9 cellular contexts compared by ENCODE assay signal in the genomic region with DNA sequence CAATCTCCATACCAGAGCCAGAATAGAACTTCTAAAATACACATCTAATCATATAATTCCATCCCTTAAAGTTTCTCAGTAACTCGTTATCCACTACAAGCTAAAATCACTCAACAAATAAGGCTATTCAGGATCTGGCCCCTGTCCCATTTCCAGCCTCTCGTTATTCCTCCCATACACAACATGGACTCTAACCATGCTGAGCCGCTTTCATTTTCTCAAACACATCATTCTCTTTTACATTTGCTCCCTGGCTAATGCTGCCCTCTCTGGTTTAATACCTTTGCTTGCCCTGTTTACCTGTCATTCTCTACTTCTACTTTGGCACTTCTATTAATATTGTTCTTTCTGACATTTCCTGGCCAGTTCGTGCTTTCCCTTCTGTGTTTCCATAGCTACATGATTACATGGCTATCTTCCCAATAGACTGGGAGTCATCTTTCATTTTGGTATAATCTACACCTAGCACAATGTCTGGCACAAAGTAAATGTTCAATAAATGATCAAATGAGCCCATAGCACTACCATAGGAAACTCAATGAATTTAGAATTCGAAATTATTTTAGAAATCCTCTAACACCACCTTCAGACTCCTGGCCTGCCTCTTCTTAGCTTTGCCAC.
DNase-seq lines count a peak whose midpoint lies in the region; ATAC-seq, FAIRE-seq and TF ChIP-seq lines count a peak whose summit lies in the region.
"Had no signal": no experiment of that assay in that cellular context is flagged by ENCODE, and none has a peak within 500 bp of the region (broad histone marks: within the 10 kb centered on the region; RNA-seq: fewer than 3 reads in every experiment).

No MANE protein-coding gene starts in this region.

- no peak overlapping the region for H3K4me3 Mint-ChIP-seq in progenitor cell of endocrine pancreas (ENCODE audit: low read depth)
- no peak overlapping the region for H3K4me3 Mint-ChIP-seq in stimulated activated naive B cell treated with anti-CD40 and anti-IgM and Interleukin-4, amounts not matched to agents 10 μg/mL and 1 μg/mL and 100 μg/mL, for 72 hours
- H3K4me3 Mint-ChIP-seq: T-helper 2 cell treated with Interferon-gamma antibody and Interleukin-4, amounts not matched to agents 5 μg/mL and 100 μg/mL, for 36 hours had no signal

- no peaks in the 10 kb centered on the region for H3K27me3 Mint-ChIP-seq in progenitor cell of endocrine pancreas
- H3K27me3 Mint-ChIP-seq in stimulated activated naive B cell treated with anti-CD40 and anti-IgM and Interleukin-4, amounts not matched to agents 10 μg/mL and 1 μg/mL and 100 μg/mL, for 72 hours = no peaks in the 10 kb centered on the region

- ATAC-seq in HG03045 (IDR thresholded peaks at IDR 0.05; ENCODE audit: unreplicated experiment) = no peak
- ATAC-seq in stimulated activated naive B cell treated with anti-CD40 and anti-IgM and Interleukin-4, amounts not matched to agents 10 μg/mL and 1 μg/mL and 100 μg/mL, for 72 hours (replicated peaks) = no peak

- H3K4me1 Mint-ChIP-seq in progenitor cell of endocrine pancreas (ENCODE audit: low read depth) = peaks cover 9% of the 10 kb centered on the region
- peaks cover 3 to 5% of the 10 kb centered on the region in 2 donors for H3K4me1 Mint-ChIP-seq in stimulated activated naive B cell treated with anti-CD40 and anti-IgM and Interleukin-4, amounts not matched to agents 10 μg/mL and 1 μg/mL and 100 μg/mL, for 72 hours

- in situ Hi-C loops in astrocyte of the spinal cord (cut with HindIII; ENCODE audit: low sequenced_read_pairs) = no loop called here

- DNase-seq in GM19239 (ENCODE audit: insufficient read length, low spot score) (no peak), NCI-H2081 (lab: John Stamatoyannopoulos, UW) (peak; percentile 84 to 97), astrocyte of the spinal cord (ENCODE audit: low read depth, low spot score) (peak; percentile 17), myocyte (ENCODE audit: low read depth) (peak; percentile 44), progenitor cell of endocrine pancreas (ENCODE audit: low spot score, unreplicated experiment) (no peak)
- DNase-seq in stimulated activated naive B cell treated with anti-CD40 and anti-IgM and Interleukin-4, amounts not matched to agents 10 μg/mL and 1 μg/mL and 100 μg/mL, for 72 hours = no peak
- DNase-seq: left ventricle myocardium inferior had no signal

- no peak overlapping the region for H3K27ac Mint-ChIP-seq in progenitor cell of endocrine pancreas
- H3K27ac Mint-ChIP-seq in stimulated activated naive B cell treated with anti-CD40 and anti-IgM and Interleukin-4, amounts not matched to agents 10 μg/mL and 1 μg/mL and 100 μg/mL, for 72 hours = no peak overlapping the region
- H3K27ac Mint-ChIP-seq: T-helper 2 cell treated with Interferon-gamma antibody and Interleukin-4, amounts not matched to agents 5 μg/mL and 100 μg/mL, for 36 hours had no signal

- H3K4me3 ChIP-seq in astrocyte of the spinal cord (ENCODE audit: low read depth, low read length) = no peak overlapping the region
- H3K4me3 ChIP-seq: left ventricle myocardium inferior had no signal

- no peaks in the 10 kb centered on the region for H3K9me3 Mint-ChIP-seq in progenitor cell of endocrine pancreas (ENCODE audit: low read depth)
- no peaks in the 10 kb centered on the region for H3K9me3 Mint-ChIP-seq in stimulated activated naive B cell treated with anti-CD40 and anti-IgM and Interleukin-4, amounts not matched to agents 10 μg/mL and 1 μg/mL and 100 μg/mL, for 72 hours
- H3K9me3 Mint-ChIP-seq: T-helper 2 cell treated with Interferon-gamma antibody and Interleukin-4, amounts not matched to agents 5 μg/mL and 100 μg/mL, for 36 hours had no signal

- no peaks in the 10 kb centered on the region for H3K36me3 Mint-ChIP-seq in progenitor cell of endocrine pancreas (ENCODE audit: insufficient read depth)
- no peaks in the 10 kb centered on the region for H3K36me3 Mint-ChIP-seq in stimulated activated naive B cell treated with anti-CD40 and anti-IgM and Interleukin-4, amounts not matched to agents 10 μg/mL and 1 μg/mL and 100 μg/mL, for 72 hours

- FAIRE-seq in GM19239 (lab: Jason Lieb, UNC) = peak; percentile 51

- TF ChIP-seq CTCF in astrocyte of the spinal cord (IDR thresholded peaks at IDR 0.05; ENCODE audit: low read depth, low read length) (no peak), progenitor cell of endocrine pancreas (IDR thresholded peaks at IDR 0.05; ENCODE audit: unreplicated experiment) (no peak)

Comparison
In these comparisons a context has a peak if more than half of its experiments do, and no peak if none do; other contexts are left out.
1. DNase-seq: peak in NCI-H2081 (2 of 2), astrocyte of the spinal cord (single experiment) and myocyte (single experiment); none in GM19239 (single experiment), progenitor cell of endocrine pancreas (single experiment) and stimulated activated naive B cell treated with anti-CD40 and anti-IgM and Interleukin-4, amounts not matched to agents 10 μg/mL and 1 μg/mL and 100 μg/mL, for 72 hours (single experiment).